ENCODE assay signal across 1 cellular context in the genomic region with DNA sequence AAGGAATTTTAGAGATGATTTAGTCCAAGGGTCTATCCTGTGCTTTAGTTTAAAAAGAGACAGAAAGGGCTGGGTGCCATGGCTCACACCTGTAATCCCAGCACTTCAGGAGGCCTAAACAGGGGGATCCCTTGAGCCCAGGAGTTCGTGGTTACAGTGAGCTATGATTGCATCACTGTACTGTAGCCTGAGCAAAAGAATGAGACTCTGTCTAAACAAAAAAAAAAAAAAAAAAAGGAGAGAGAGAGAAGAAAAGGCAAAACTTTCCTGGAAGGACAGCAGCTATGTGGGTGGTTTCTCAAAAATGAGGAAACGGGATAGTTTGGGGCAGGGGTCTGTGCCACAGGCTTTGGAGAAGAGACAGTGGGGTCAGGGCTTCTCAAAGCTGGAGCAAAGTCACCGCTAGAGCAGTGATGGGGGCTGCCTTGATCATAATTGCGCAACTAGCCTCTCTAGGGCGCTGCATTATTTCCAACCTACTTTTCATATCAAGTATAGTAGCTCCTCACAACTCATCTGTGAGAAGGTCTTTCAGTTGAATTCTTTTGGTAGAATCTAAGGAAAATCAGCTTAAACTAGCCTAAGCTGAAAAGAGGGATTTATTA.
TF ChIP-seq lines count a peak whose summit lies in the region.

No MANE protein-coding gene starts in this region.

TF ChIP-seq in HepG2, 621 proteins besides CTCF, POLR2A, EP300 and RAD21 (continued from another document and continues in another):
- TF ChIP-seq NR1H2 (CRISPR knock-in tag; IDR thresholded peaks at IDR 0.05; ENCODE audit: borderline replicate concordance, low read depth) (no peak), ZNF460 (CRISPR knock-in tag; IDR thresholded peaks at IDR 0.05; ENCODE audit: borderline replicate concordance) (no peak), NFIB (CRISPR knock-in tag; IDR thresholded peaks at IDR 0.05; ENCODE audit: borderline replicate concordance) (no peak), ZNF567 (CRISPR knock-in tag; IDR thresholded peaks at IDR 0.05; ENCODE audit: borderline replicate concordance) (no peak), ARID2 (CRISPR knock-in tag; IDR thresholded peaks at IDR 0.05; ENCODE audit: borderline replicate concordance) (no peak), SOX5 (CRISPR knock-in tag; IDR thresholded peaks at IDR 0.05; ENCODE audit: borderline replicate concordance) (no peak), ZKSCAN8 (CRISPR knock-in tag; IDR thresholded peaks at IDR 0.05; ENCODE audit: borderline replicate concordance) (no peak), SNAPC2 (CRISPR knock-in tag; IDR thresholded peaks at IDR 0.05) (no peak), ZMYM2 (CRISPR knock-in tag; IDR thresholded peaks at IDR 0.05) (no peak), EZH2 (conservative IDR thresholded peaks at IDR 0.05; ENCODE audit: low read depth, low read length) (no peak), ZNF607 (CRISPR knock-in tag; IDR thresholded peaks at IDR 0.05; ENCODE audit: borderline replicate concordance) (no peak), U2AF2 (IDR thresholded peaks at IDR 0.05; ENCODE audit: low read depth, low read length) (no peak), JDP2 (CRISPR knock-in tag; IDR thresholded peaks at IDR 0.05; ENCODE audit: borderline replicate concordance) (no peak), ZSCAN29 (CRISPR knock-in tag; conservative IDR thresholded peaks at IDR 0.05) (no peak), ZBTB42 (CRISPR knock-in tag; IDR thresholded peaks at IDR 0.05) (no peak), ZMYM3 (CRISPR knock-in tag; IDR thresholded peaks at IDR 0.05) (no peak), ZNF431 (CRISPR knock-in tag; IDR thresholded peaks at IDR 0.05; ENCODE audit: borderline replicate concordance, low read depth) (no peak), PHB2 (IDR thresholded peaks at IDR 0.05; ENCODE audit: partially characterized antibody) (no peak), CENPT (CRISPR knock-in tag; IDR thresholded peaks at IDR 0.05; ENCODE audit: low read depth) (no peak), SRSF1 (optimal IDR thresholded peaks at IDR 0.05; ENCODE audit: low read depth, low read length) (no peak), ZBTB21 (CRISPR knock-in tag; IDR thresholded peaks at IDR 0.05) (no peak), ZNF737 (CRISPR knock-in tag; IDR thresholded peaks at IDR 0.05; ENCODE audit: borderline replicate concordance) (no peak)
- TF ChIP-seq, protein P1, sequence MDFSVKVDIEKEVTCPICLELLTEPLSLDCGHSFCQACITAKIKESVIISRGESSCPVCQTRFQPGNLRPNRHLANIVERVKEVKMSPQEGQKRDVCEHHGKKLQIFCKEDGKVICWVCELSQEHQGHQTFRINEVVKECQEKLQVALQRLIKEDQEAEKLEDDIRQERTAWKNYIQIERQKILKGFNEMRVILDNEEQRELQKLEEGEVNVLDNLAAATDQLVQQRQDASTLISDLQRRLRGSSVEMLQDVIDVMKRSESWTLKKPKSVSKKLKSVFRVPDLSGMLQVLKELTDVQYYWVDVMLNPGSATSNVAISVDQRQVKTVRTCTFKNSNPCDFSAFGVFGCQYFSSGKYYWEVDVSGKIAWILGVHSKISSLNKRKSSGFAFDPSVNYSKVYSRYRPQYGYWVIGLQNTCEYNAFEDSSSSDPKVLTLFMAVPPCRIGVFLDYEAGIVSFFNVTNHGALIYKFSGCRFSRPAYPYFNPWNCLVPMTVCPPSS (IDR thresholded peaks at IDR 0.05): no peak
- TF ChIP-seq, protein P2, sequence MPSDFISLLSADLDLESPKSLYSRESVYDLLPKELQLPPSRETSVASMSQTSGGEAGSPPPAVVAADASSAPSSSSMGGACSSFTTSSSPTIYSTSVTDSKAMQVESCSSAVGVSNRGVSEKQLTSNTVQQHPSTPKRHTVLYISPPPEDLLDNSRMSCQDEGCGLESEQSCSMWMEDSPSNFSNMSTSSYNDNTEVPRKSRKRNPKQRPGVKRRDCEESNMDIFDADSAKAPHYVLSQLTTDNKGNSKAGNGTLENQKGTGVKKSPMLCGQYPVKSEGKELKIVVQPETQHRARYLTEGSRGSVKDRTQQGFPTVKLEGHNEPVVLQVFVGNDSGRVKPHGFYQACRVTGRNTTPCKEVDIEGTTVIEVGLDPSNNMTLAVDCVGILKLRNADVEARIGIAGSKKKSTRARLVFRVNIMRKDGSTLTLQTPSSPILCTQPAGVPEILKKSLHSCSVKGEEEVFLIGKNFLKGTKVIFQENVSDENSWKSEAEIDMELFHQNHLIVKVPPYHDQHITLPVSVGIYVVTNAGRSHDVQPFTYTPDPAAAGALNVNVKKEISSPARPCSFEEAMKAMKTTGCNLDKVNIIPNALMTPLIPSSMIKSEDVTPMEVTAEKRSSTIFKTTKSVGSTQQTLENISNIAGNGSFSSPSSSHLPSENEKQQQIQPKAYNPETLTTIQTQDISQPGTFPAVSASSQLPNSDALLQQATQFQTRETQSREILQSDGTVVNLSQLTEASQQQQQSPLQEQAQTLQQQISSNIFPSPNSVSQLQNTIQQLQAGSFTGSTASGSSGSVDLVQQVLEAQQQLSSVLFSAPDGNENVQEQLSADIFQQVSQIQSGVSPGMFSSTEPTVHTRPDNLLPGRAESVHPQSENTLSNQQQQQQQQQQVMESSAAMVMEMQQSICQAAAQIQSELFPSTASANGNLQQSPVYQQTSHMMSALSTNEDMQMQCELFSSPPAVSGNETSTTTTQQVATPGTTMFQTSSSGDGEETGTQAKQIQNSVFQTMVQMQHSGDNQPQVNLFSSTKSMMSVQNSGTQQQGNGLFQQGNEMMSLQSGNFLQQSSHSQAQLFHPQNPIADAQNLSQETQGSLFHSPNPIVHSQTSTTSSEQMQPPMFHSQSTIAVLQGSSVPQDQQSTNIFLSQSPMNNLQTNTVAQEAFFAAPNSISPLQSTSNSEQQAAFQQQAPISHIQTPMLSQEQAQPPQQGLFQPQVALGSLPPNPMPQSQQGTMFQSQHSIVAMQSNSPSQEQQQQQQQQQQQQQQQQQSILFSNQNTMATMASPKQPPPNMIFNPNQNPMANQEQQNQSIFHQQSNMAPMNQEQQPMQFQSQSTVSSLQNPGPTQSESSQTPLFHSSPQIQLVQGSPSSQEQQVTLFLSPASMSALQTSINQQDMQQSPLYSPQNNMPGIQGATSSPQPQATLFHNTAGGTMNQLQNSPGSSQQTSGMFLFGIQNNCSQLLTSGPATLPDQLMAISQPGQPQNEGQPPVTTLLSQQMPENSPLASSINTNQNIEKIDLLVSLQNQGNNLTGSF (CRISPR knock-in tag; IDR thresholded peaks at IDR 0.05): no peak
- TF ChIP-seq, protein P3, sequence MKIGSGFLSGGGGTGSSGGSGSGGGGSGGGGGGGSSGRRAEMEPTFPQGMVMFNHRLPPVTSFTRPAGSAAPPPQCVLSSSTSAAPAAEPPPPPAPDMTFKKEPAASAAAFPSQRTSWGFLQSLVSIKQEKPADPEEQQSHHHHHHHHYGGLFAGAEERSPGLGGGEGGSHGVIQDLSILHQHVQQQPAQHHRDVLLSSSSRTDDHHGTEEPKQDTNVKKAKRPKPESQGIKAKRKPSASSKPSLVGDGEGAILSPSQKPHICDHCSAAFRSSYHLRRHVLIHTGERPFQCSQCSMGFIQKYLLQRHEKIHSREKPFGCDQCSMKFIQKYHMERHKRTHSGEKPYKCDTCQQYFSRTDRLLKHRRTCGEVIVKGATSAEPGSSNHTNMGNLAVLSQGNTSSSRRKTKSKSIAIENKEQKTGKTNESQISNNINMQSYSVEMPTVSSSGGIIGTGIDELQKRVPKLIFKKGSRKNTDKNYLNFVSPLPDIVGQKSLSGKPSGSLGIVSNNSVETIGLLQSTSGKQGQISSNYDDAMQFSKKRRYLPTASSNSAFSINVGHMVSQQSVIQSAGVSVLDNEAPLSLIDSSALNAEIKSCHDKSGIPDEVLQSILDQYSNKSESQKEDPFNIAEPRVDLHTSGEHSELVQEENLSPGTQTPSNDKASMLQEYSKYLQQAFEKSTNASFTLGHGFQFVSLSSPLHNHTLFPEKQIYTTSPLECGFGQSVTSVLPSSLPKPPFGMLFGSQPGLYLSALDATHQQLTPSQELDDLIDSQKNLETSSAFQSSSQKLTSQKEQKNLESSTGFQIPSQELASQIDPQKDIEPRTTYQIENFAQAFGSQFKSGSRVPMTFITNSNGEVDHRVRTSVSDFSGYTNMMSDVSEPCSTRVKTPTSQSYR (CRISPR knock-in tag; IDR thresholded peaks at IDR 0.05; ENCODE audit: borderline replicate concordance): no peak
- TF ChIP-seq, protein P4, sequence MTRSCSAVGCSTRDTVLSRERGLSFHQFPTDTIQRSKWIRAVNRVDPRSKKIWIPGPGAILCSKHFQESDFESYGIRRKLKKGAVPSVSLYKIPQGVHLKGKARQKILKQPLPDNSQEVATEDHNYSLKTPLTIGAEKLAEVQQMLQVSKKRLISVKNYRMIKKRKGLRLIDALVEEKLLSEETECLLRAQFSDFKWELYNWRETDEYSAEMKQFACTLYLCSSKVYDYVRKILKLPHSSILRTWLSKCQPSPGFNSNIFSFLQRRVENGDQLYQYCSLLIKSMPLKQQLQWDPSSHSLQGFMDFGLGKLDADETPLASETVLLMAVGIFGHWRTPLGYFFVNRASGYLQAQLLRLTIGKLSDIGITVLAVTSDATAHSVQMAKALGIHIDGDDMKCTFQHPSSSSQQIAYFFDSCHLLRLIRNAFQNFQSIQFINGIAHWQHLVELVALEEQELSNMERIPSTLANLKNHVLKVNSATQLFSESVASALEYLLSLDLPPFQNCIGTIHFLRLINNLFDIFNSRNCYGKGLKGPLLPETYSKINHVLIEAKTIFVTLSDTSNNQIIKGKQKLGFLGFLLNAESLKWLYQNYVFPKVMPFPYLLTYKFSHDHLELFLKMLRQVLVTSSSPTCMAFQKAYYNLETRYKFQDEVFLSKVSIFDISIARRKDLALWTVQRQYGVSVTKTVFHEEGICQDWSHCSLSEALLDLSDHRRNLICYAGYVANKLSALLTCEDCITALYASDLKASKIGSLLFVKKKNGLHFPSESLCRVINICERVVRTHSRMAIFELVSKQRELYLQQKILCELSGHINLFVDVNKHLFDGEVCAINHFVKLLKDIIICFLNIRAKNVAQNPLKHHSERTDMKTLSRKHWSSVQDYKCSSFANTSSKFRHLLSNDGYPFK (CRISPR knock-in tag; IDR thresholded peaks at IDR 0.05; ENCODE audit: borderline replicate concordance): no peak
- TF ChIP-seq, protein P5, sequence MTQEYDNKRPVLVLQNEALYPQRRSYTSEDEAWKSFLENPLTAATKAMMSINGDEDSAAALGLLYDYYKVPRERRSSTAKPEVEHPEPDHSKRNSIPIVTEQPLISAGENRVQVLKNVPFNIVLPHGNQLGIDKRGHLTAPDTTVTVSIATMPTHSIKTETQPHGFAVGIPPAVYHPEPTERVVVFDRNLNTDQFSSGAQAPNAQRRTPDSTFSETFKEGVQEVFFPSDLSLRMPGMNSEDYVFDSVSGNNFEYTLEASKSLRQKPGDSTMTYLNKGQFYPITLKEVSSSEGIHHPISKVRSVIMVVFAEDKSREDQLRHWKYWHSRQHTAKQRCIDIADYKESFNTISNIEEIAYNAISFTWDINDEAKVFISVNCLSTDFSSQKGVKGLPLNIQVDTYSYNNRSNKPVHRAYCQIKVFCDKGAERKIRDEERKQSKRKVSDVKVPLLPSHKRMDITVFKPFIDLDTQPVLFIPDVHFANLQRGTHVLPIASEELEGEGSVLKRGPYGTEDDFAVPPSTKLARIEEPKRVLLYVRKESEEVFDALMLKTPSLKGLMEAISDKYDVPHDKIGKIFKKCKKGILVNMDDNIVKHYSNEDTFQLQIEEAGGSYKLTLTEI (CRISPR knock-in tag; conservative IDR thresholded peaks at IDR 0.05): no peak
- TF ChIP-seq, protein P6, sequence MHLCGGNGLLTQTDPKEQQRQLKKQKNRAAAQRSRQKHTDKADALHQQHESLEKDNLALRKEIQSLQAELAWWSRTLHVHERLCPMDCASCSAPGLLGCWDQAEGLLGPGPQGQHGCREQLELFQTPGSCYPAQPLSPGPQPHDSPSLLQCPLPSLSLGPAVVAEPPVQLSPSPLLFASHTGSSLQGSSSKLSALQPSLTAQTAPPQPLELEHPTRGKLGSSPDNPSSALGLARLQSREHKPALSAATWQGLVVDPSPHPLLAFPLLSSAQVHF (CRISPR knock-in tag; IDR thresholded peaks at IDR 0.05): no peak
- TF ChIP-seq, protein P7, sequence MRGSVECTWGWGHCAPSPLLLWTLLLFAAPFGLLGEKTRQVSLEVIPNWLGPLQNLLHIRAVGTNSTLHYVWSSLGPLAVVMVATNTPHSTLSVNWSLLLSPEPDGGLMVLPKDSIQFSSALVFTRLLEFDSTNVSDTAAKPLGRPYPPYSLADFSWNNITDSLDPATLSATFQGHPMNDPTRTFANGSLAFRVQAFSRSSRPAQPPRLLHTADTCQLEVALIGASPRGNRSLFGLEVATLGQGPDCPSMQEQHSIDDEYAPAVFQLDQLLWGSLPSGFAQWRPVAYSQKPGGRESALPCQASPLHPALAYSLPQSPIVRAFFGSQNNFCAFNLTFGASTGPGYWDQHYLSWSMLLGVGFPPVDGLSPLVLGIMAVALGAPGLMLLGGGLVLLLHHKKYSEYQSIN (CRISPR knock-in tag; IDR thresholded peaks at IDR 0.05; ENCODE audit: borderline replicate concordance): no peak
- TF ChIP-seq, protein P8, sequence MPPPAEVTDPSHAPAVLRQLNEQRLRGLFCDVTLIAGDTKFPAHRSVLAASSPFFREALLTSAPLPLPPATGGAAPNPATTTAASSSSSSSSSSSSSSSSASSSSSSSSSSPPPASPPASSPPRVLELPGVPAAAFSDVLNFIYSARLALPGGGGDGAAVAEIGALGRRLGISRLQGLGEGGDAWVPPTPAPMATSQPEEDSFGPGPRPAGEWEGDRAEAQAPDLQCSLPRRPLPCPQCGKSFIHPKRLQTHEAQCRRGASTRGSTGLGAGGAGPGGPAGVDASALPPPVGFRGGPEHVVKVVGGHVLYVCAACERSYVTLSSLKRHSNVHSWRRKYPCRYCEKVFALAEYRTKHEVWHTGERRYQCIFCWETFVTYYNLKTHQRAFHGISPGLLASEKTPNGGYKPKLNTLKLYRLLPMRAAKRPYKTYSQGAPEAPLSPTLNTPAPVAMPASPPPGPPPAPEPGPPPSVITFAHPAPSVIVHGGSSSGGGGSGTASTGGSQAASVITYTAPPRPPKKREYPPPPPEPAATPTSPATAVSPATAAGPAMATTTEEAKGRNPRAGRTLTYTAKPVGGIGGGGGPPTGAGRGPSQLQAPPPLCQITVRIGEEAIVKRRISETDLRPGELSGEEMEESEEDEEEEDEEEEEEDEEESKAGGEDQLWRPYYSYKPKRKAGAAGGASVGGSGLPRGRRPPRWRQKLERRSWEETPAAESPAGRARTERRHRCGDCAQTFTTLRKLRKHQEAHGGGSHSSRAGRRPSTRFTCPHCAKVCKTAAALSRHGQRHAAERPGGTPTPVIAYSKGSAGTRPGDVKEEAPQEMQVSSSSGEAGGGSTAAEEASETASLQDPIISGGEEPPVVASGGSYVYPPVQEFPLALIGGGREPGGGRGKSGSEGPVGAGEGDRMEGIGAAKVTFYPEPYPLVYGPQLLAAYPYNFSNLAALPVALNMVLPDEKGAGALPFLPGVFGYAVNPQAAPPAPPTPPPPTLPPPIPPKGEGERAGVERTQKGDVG (CRISPR knock-in tag; IDR thresholded peaks at IDR 0.05; ENCODE audit: borderline replicate concordance): no peak
- TF ChIP-seq, protein P9, sequence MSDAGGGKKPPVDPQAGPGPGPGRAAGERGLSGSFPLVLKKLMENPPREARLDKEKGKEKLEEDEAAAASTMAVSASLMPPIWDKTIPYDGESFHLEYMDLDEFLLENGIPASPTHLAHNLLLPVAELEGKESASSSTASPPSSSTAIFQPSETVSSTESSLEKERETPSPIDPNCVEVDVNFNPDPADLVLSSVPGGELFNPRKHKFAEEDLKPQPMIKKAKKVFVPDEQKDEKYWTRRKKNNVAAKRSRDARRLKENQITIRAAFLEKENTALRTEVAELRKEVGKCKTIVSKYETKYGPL (CRISPR knock-in tag; IDR thresholded peaks at IDR 0.05): no peak
- TF ChIP-seq, protein P10, sequence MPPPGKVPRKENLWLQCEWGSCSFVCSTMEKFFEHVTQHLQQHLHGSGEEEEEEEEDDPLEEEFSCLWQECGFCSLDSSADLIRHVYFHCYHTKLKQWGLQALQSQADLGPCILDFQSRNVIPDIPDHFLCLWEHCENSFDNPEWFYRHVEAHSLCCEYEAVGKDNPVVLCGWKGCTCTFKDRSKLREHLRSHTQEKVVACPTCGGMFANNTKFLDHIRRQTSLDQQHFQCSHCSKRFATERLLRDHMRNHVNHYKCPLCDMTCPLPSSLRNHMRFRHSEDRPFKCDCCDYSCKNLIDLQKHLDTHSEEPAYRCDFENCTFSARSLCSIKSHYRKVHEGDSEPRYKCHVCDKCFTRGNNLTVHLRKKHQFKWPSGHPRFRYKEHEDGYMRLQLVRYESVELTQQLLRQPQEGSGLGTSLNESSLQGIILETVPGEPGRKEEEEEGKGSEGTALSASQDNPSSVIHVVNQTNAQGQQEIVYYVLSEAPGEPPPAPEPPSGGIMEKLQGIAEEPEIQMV (CRISPR knock-in tag; IDR thresholded peaks at IDR 0.05; ENCODE audit: low read depth): no peak
